1 cellular context compared by ENCODE assay signal in genomic region chr7:97117372-97118188, GRCh38.
TF ChIP-seq lines count a peak whose summit lies in the region.

Gene SDHAF3 (plus strand): TSS chr7:97117698. CDS start chr7:97117724, 26 bp downstream.

TF ChIP-seq in HCT116, 20 proteins besides CTCF, POLR2A, EP300 and RAD21 (continued from another document):
- TF ChIP-seq REST (IDR thresholded peaks at IDR 0.05; ENCODE audit: low read depth) (no peak), TCF7L2 (IDR thresholded peaks at IDR 0.05; ENCODE audit: borderline replicate concordance, extremely low read depth, insufficient read depth, insufficient read length) (peak; percentile 58), ZFX (IDR thresholded peaks at IDR 0.05) (peak; percentile 71), ATF3 (IDR thresholded peaks at IDR 0.05) (no peak), SP1 (IDR thresholded peaks at IDR 0.05; ENCODE audit: low read depth) (peak; percentile 84)
